Comparison of ENCODE assay signal across 20 cellular contexts in genomic region chr5:91072891-91073290, GRCh38.
DNase-seq lines count a peak whose midpoint lies in the region; ATAC-seq, FAIRE-seq and TF ChIP-seq lines count a peak whose summit lies in the region.
"Had no signal": no experiment of that assay in that cellular context is flagged by ENCODE, and none has a peak within 500 bp of the region (broad histone marks: within the 10 kb centered on the region; RNA-seq: fewer than 3 reads in every experiment).

No MANE protein-coding gene starts in this region.

- CTCF ChIA-PET in PC-3 (lab: Charles Lee): interaction anchor here (0.6 kb wide), 1 partner anchor 141 kb away, joined by 3 read pairs; no protein-coding TSS in a partner anchor

- H3K9me3 ChIP-seq in PC-3 (ENCODE audit: low read length) (no peaks in the 10 kb centered on the region), fibroblast of lung (ENCODE audit: control insufficient read depth, insufficient read depth, low read depth, low read length) (no peaks in the 10 kb centered on the region), prostate gland (no peaks in the 10 kb centered on the region)
- H3K9me3 ChIP-seq: right lobe of liver, SJCRH30 had no signal

- 0 out of 2 replicates have a peak overlapping the region, but pooled peaks have one; percentile 4 for H3K4me2 ChIP-seq in PC-3 (ENCODE audit: low read length)
- H3K4me2 ChIP-seq in fibroblast of lung (ENCODE audit: extremely low read depth, insufficient read depth, low read length): no peak overlapping the region
- H3K4me2 ChIP-seq: GM23338 had no signal

- peak; percentile 70 for DNase-seq in AG09309 (ENCODE audit: low read depth)
- DNase-seq in PC-3: peak; percentile 51
- DNase-seq in fibroblast of lung (ENCODE audit: low read depth in 2 of 2): peak; percentile 85
- DNase-seq in omental fat pad (ENCODE audit: low spot score): no peak
- no peak for DNase-seq in prostate gland (ENCODE audit: low spot score)
- no peak for DNase-seq in activated effector memory CD4-positive, alpha-beta T cell treated with anti-CD3 and anti-CD28 coated beads, Interleukin-2, amount 50 U/mL, for 16 hours
- no peak for DNase-seq in GM12891 (ENCODE audit: insufficient read length, low spot score)
- DNase-seq: activated CD4-positive, alpha-beta T cell treated with anti-CD3 and anti-CD28 coated beads for 1 hour; amniotic stem cell; dermis blood vessel endothelial cell; erythroblast; GDM1; NCI-H2081; NCI-H526; right lobe of liver; SJCRH30; stimulated activated CD4-positive, alpha-beta T cell treated with anti-CD3 and anti-CD28 coated beads, Interleukin-2, amount 100 ng/mL, for 48 hours; T-helper 9 cell had no signal

- H4K20me1 ChIP-seq in PC-3 (ENCODE audit: low read length) (no peaks in the 10 kb centered on the region), fibroblast of lung (ENCODE audit: control insufficient read depth, extremely low read depth, insufficient read depth, low read length) (no peaks in the 10 kb centered on the region)

- no peak for TF ChIP-seq POLR2A in prostate gland (IDR thresholded peaks at IDR 0.05)
- TF ChIP-seq POLR2A in GM12891 (IDR thresholded peaks at IDR 0.05; ENCODE audit: low read depth, low read length): no peak

- no peak overlapping the region for H3K9ac ChIP-seq in PC-3 (ENCODE audit: low read length)
- H3K9ac ChIP-seq in fibroblast of lung (ENCODE audit: insufficient read depth, low read length): no peak overlapping the region

- H3K27me3 ChIP-seq in PC-3 (ENCODE audit: low read length) (no peaks in the 10 kb centered on the region), fibroblast of lung (ENCODE audit: control insufficient read depth, insufficient read depth, low read length) (no peaks in the 10 kb centered on the region), prostate gland (replicated peaks; ENCODE audit: insufficient read depth) (no peaks in the 10 kb centered on the region)
- H3K27me3 ChIP-seq: right lobe of liver, SJCRH30 had no signal

- H3K4me1 ChIP-seq in PC-3 (ENCODE audit: insufficient read depth, low read length) (peaks cover 28% of the 10 kb centered on the region), fibroblast of lung (ENCODE audit: control insufficient read depth, extremely low read depth, insufficient read depth, low read length) (no peaks in the 10 kb centered on the region), prostate gland (replicated peaks) (no peaks in the 10 kb centered on the region)
- H3K4me1 ChIP-seq: right lobe of liver, SJCRH30 had no signal

- BruUV-seq in PC-3 (replicated peaks; lab: Mats Ljungman, UMichigan): no TSS peak

- H3K9me2 ChIP-seq in PC-3 (replicated peaks; ENCODE audit: low read length): no peaks in the 10 kb centered on the region

- no peaks in the 10 kb centered on the region for H3F3A ChIP-seq in PC-3 (ENCODE audit: low read length, unreplicated experiment)

- no peaks in the 10 kb centered on the region for H3K36me3 ChIP-seq in PC-3 (ENCODE audit: low read depth, low read length)
- H3K36me3 ChIP-seq in fibroblast of lung (ENCODE audit: control insufficient read depth, insufficient read depth, low read length): no peaks in the 10 kb centered on the region
- H3K36me3 ChIP-seq in prostate gland: no peaks in the 10 kb centered on the region
- H3K36me3 ChIP-seq: right lobe of liver, SJCRH30 had no signal

- no peak for FAIRE-seq in GM12891 (lab: Jason Lieb, UNC)

- whole genome bisulfite sequencing in prostate gland: 68% methylated on average over 2 of the region's 2 CpGs

- intact Hi-C loops in PC-3 (cut with micrococcal nuclease): no loop called here
- intact Hi-C loops in prostate gland (cut with DNase I): no loop called here

- no peaks in the 10 kb centered on the region for H3K79me2 ChIP-seq in PC-3 (ENCODE audit: low read length)
- H3K79me2 ChIP-seq in fibroblast of lung (ENCODE audit: control insufficient read depth, insufficient read depth, low read length): no peaks in the 10 kb centered on the region

- TF ChIP-seq CTCF in AG09309 (IDR thresholded peaks at IDR 0.05; ENCODE audit: control insufficient read depth, insufficient read depth, low read depth, low read length, missing control alignments) (no peak), PC-3 (conservative IDR thresholded peaks at IDR 0.05; ENCODE audit: low read depth, low read length) (no peak), fibroblast of lung (conservative IDR thresholded peaks at IDR 0.05 in 1 of 2, IDR thresholded peaks at IDR 0.05 in 1 of 2; ENCODE audit: low read depth in 1 of 2, low read length in 2 of 2) (no peak), omental fat pad (IDR thresholded peaks at IDR 0.05) (no peak), prostate gland (IDR thresholded peaks at IDR 0.05) (no peak)

- no peak overlapping the region for H3K27ac ChIP-seq in PC-3 (ENCODE audit: low read length)
- no peak overlapping the region for H3K27ac ChIP-seq in fibroblast of lung (ENCODE audit: insufficient read depth, low read length)
- no peak overlapping the region for H3K27ac ChIP-seq in prostate gland
- H3K27ac ChIP-seq: right lobe of liver, SJCRH30 had no signal

- ATAC-seq in PC-3 (peak; percentile 74), omental fat pad (ENCODE audit: low FRiP score) (peak; percentile 85), GM19395 (IDR thresholded peaks at IDR 0.05; ENCODE audit: unreplicated experiment) (no peak)
- ATAC-seq: GM23338, right lobe of liver had no signal

- no peak overlapping the region for H2AFZ ChIP-seq in PC-3 (ENCODE audit: low read length)
- no peak overlapping the region for H2AFZ ChIP-seq in fibroblast of lung (ENCODE audit: low read length)
- H2AFZ ChIP-seq: GM23338 had no signal

- POLR2A ChIA-PET in PC-3 (lab: Charles Lee; ENCODE audit: unreplicated experiment): interaction anchor here (0.7 kb wide), 1 partner anchor 193 kb away, joined by 3 read pairs; no protein-coding TSS in a partner anchor

- no peak overlapping the region for H3K4me3 ChIP-seq in AG09309 (ENCODE audit: control insufficient read depth, low read depth, low read length)
- no peak overlapping the region for H3K4me3 ChIP-seq in PC-3 (ENCODE audit: low read length)
- no peak overlapping the region for H3K4me3 ChIP-seq in fibroblast of lung (replicated peaks in 1 of 4; ENCODE audit: control extremely low read depth in 1 of 4, insufficient read depth in 1 of 4, low read depth in 3 of 4, low read length in 4 of 4)
- no peak overlapping the region for H3K4me3 ChIP-seq in prostate gland
- H3K4me3 ChIP-seq: GM23338, right lobe of liver, SJCRH30 had no signal

TF ChIP-seq in GM12891, 5 proteins besides CTCF, POLR2A, EP300 and RAD21:
- TF ChIP-seq POLR2AphosphoS5 (IDR thresholded peaks at IDR 0.05; ENCODE audit: low read depth, low read length) (no peak), TAF1 (IDR thresholded peaks at IDR 0.05; ENCODE audit: low read depth, low read length) (no peak), PAX5 (IDR thresholded peaks at IDR 0.05; ENCODE audit: insufficient read depth, low read length, severe bottlenecking) (no peak), SPI1 (IDR thresholded peaks at IDR 0.05; ENCODE audit: low read depth, low read length) (no peak), POU2F2 (IDR thresholded peaks at IDR 0.05; ENCODE audit: low read depth, low read length) (no peak)

Comparison
In these comparisons a context has a peak if more than half of its experiments do, and no peak if none do; other contexts are left out.
1. DNase-seq: peak in AG09309 (single experiment), PC-3 (single experiment) and fibroblast of lung (2 of 2); none in omental fat pad (single experiment), prostate gland (single experiment), activated effector memory CD4-positive, alpha-beta T cell treated with anti-CD3 and anti-CD28 coated beads, Interleukin-2, amount 50 U/mL, for 16 hours (single experiment) and GM12891 (single experiment).